In the genomic region with DNA sequence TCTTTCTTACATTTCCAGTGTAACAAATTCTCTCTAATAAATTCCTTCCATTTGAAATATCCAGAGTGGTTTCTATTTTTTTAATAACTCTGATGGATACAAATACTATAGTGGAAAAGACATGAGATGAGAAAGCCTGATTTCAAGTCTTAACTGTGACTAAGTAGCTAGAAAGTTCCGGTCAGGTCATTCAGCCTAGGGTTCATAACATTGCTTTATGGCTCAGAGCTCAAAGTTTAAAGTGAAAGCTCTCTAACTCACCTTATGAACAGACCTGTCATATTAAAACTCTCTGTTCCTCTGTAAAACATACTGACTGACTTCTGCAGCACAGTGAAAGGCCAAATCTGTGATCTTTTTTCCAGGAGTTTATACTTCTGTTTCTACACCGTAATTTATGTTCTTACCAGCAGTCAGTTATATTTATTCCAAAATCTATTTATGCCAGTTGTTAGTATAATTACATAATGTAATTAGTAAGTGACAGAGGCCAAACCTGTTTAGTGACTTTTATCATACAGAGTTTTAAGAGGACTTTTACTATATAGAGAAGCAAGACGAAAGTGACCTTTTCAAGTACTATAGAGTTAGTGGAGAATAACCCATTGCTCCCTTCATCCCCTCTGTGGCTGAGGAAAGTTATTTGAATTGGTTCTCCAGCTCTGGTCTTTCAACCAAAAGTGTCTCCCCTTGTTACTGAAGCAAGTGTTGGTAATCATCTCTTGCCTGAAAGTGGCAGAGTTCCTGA, we compare ENCODE assay signal across 14 cellular contexts.
A peak's percentile ranks its signal among the peaks of the same experiment; 100 is the strongest.
DNase-seq lines count a peak whose midpoint lies in the region; ATAC-seq lines count a peak whose summit lies in the region.
"Had no signal": no experiment of that assay in that cellular context is flagged by ENCODE, and none has a peak within 500 bp of the region (broad histone marks: within the 10 kb centered on the region; RNA-seq: fewer than 3 reads in every experiment).

No MANE protein-coding gene starts in this region.

- H3K27me3 ChIP-seq in rectal smooth muscle tissue (ENCODE audit: control insufficient read depth, insufficient read depth, low read length) = no peaks in the 10 kb centered on the region
- H3K27me3 ChIP-seq: gastroesophageal sphincter had no signal

- ATAC-seq in GM19351 (IDR thresholded peaks at IDR 0.05; ENCODE audit: unreplicated experiment) = peak; percentile 73
- ATAC-seq in HG02610 (IDR thresholded peaks at IDR 0.05; ENCODE audit: unreplicated experiment) = peak; percentile 76
- ATAC-seq in HG03378 (IDR thresholded peaks at IDR 0.05; ENCODE audit: unreplicated experiment) = peak; percentile 66
- ATAC-seq: gastroesophageal sphincter had no signal

- H3K27ac ChIP-seq in rectal smooth muscle tissue (ENCODE audit: low read depth, low read length) = peak overlapping the region; percentile 58

- H3K9ac ChIP-seq in rectal smooth muscle tissue (ENCODE audit: low read length) = no peak overlapping the region

- H3K36me3 ChIP-seq in rectal smooth muscle tissue (ENCODE audit: control insufficient read depth, insufficient read depth, low read length) = no peaks in the 10 kb centered on the region
- H3K36me3 ChIP-seq: gastroesophageal sphincter had no signal

- peaks cover 11% of the 10 kb centered on the region for H3K4me1 ChIP-seq in rectal smooth muscle tissue (ENCODE audit: control insufficient read depth, insufficient read depth, low read length)
- H3K4me1 ChIP-seq: Caco-2 had no signal

- H3K4me3 ChIP-seq in rectal smooth muscle tissue (ENCODE audit: low read length) = no peak overlapping the region
- H3K4me3 ChIP-seq: gastroesophageal sphincter had no signal

- DNase-seq in NCI-H146 treated with DMSO at 0.1 percent for 48 hours (lab: John Stamatoyannopoulos, UW; ENCODE audit: unreplicated experiment) = no peak
- no peak for DNase-seq in midbrain (lab: John Stamatoyannopoulos, UW)
- no peak for DNase-seq in NCI-H524 (lab: John Stamatoyannopoulos, UW)
- no peak for DNase-seq in stimulated activated CD4-positive, alpha-beta T cell treated with anti-CD3 and anti-CD28 coated beads, Interleukin-4, amount 100 ng/mL, for 1 hour
- DNase-seq: activated CD4-positive, CD25-positive, alpha-beta regulatory T cell treated with anti-CD3 and anti-CD28 coated beads, Interleukin-2, amount 50 U/mL, for 72 hours; activated naive CD4-positive, alpha-beta T cell treated with anti-CD3 and anti-CD28 coated beads for 36 hours; Caco-2; cortex of kidney; KBM-7 had no signal
